Comparison of ENCODE assay signal across 8 cellular contexts in the genomic region with DNA sequence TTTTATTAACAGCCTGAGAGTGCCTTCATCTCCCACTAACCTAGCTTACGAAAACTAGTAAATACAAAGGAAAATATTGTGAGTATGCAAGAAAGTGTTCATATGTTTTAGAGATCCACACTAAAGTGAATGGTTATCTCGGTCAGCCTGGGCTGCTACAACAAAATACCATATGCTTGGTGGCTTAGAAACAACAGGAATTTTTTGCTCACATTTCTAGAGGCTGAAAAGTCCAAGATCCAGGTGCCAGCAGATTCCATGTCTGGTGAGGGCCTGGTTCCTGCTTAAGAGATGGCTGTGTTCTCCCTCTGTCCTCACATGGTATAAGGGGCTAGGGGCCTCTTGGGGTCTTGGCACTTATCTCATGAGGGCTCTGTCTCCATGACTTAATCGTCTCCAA.
"Had no signal": no experiment of that assay in that cellular context is flagged by ENCODE, and none has a peak within 500 bp of the region (broad histone marks: within the 10 kb centered on the region; RNA-seq: fewer than 3 reads in every experiment).

No MANE protein-coding gene starts in this region.

- H3K36me3 ChIP-seq: HAP-1 had no signal

- ATAC-seq: HCT116, HepG2 had no signal

- H3K27ac ChIP-seq: GM23248, HL-60 had no signal

- H3K9me3 ChIP-seq: HAP-1 had no signal

- H2AFZ ChIP-seq: GM23248 had no signal

- DNase-seq: GM23248, GOT3, H7, HFFc6 had no signal

- H3K4me3 ChIP-seq: GM23248, HAP-1 had no signal
